In genomic region chr1:18978706-18979105, GRCh38 we compare ENCODE assay signal across 20 cellular contexts. TPM values are rescaled to one million over a fixed set of nuclear protein-coding genes. Genes with fewer than 3 reads are reported as not detected.
A peak's percentile ranks its signal among the peaks of the same experiment; 100 is the strongest.
DNase-seq lines count a peak whose midpoint lies in the region; ATAC-seq and TF ChIP-seq lines count a peak whose summit lies in the region.
"Had no signal": no experiment of that assay in that cellular context is flagged by ENCODE, and none has a peak within 500 bp of the region (broad histone marks: within the 10 kb centered on the region; RNA-seq: fewer than 3 reads in every experiment).

No MANE protein-coding gene starts in this region.

- H3K36me3 ChIP-seq in thyroid gland (no peaks in the 10 kb centered on the region), mucosa of descending colon (ENCODE audit: low read depth) (no peaks in the 10 kb centered on the region)
- H3K36me3 ChIP-seq: BLaER1 treated with 17β-estradiol and CSF1 and Interleukin-3, amounts not matched to agents 10 nM and 100 nM; MG63; Peyer's patch had no signal

- H3K4me3 ChIP-seq in coronary artery (no peak overlapping the region), thyroid gland (replicated peaks in 1 of 3) (no peak overlapping the region), mucosa of descending colon (no peak overlapping the region)
- H3K4me3 ChIP-seq: BLaER1 treated with 17β-estradiol and CSF1 and Interleukin-3, amounts not matched to agents 10 nM and 100 nM; K562; MG63; Peyer's patch had no signal

- DNase-seq in activated T-cell treated with anti-CD3 and anti-CD28 coated beads, Interleukin-2, amount 50 U/mL, for 24 hours: peak; percentile 2
- DNase-seq in activated T-cell treated with anti-CD3 and anti-CD28 coated beads, Interleukin-2, amount 50 U/mL, for 48 hours: no peak
- peak; percentile 21 for DNase-seq in coronary artery (ENCODE audit: low spot score)
- peak; percentile 54 for DNase-seq in myocyte (ENCODE audit: low read depth)
- peak; percentile 73 to 84 for DNase-seq in thyroid gland
- no peak for DNase-seq in mucosa of descending colon
- no peak for DNase-seq in T-helper 17 cell
- DNase-seq: 8988T; Caco-2; CD4-positive, alpha-beta memory T cell; DMS 273 treated with DMSO at 0.1 percent for 48 hours; HFFc6; MG63; NCI-H1417 treated with DMSO at 0.1 percent for 48 hours; NCI-H187; NCI-H446 had no signal

- TF ChIP-seq POLR2A in thyroid gland (IDR thresholded peaks at IDR 0.05): no peak

- no peak overlapping the region for H3K4me3 Mint-ChIP-seq in activated T-cell treated with anti-CD3 and anti-CD28 coated beads, Interleukin-2, amount 50 U/mL, for 24 hours
- H3K4me3 Mint-ChIP-seq in T-helper 17 cell: no peak overlapping the region
- H3K4me3 Mint-ChIP-seq: CD4-positive, alpha-beta memory T cell; HFFc6 had no signal

- H3K9me3 ChIP-seq in thyroid gland: no peaks in the 10 kb centered on the region
- H3K9me3 ChIP-seq in mucosa of descending colon: no peaks in the 10 kb centered on the region
- H3K9me3 ChIP-seq in T-helper 17 cell (ENCODE audit: control insufficient read depth, low read length, poor library complexity, severe bottlenecking): no peaks in the 10 kb centered on the region
- H3K9me3 ChIP-seq: Caco-2, Peyer's patch had no signal

- H3K27ac ChIP-seq in coronary artery (no peak overlapping the region), thyroid gland (peak overlapping the region in 2 of 3 donors; percentile 29 to 67)
- H3K27ac ChIP-seq: BLaER1 treated with 17β-estradiol and CSF1 and Interleukin-3, amounts not matched to agents 10 nM and 100 nM; Peyer's patch had no signal

- no peaks in the 10 kb centered on the region for H3K36me3 Mint-ChIP-seq in activated T-cell treated with anti-CD3 and anti-CD28 coated beads, Interleukin-2, amount 50 U/mL, for 24 hours (ENCODE audit: low read depth)
- peaks cover 5% of the 10 kb centered on the region for H3K36me3 Mint-ChIP-seq in T-helper 17 cell (ENCODE audit: low read depth)

- no peaks in the 10 kb centered on the region for H3K27me3 ChIP-seq in thyroid gland
- H3K27me3 ChIP-seq: BLaER1 treated with 17β-estradiol and CSF1 and Interleukin-3, amounts not matched to agents 10 nM and 100 nM; MG63; Peyer's patch had no signal

- H3K27me3 Mint-ChIP-seq in activated T-cell treated with anti-CD3 and anti-CD28 coated beads, Interleukin-2, amount 50 U/mL, for 24 hours: peaks cover 23% of the 10 kb centered on the region
- peaks cover 25% of the 10 kb centered on the region for H3K27me3 Mint-ChIP-seq in T-helper 17 cell

- peaks cover 5% of the 10 kb centered on the region for H3K4me1 Mint-ChIP-seq in activated T-cell treated with anti-CD3 and anti-CD28 coated beads, Interleukin-2, amount 50 U/mL, for 24 hours (ENCODE audit: low read depth)
- H3K4me1 Mint-ChIP-seq in T-helper 17 cell: peaks cover 2% of the 10 kb centered on the region
- H3K4me1 Mint-ChIP-seq: CD4-positive, alpha-beta memory T cell had no signal

- WGBS in thyroid gland, 2 donors: 13 to 19% methylated on average over 2 of the region's 2 CpGs

- no peak for ATAC-seq in activated CD4-positive, CD25-positive, alpha-beta regulatory T cell treated with anti-CD3 and anti-CD28 coated beads, Interleukin-2, amount 50 U/mL, for 24 hours
- ATAC-seq in mucosa of descending colon (no peak), T-helper 17 cell (no peak)
- ATAC-seq: K562 had no signal

- intact Hi-C loops in thyroid gland (cut with DNase I) (loop anchor here (10.0 kb wide), 1 partner anchor 106 kb away; no protein-coding TSS in a partner anchor), mucosa of descending colon (cut with DNase I, micrococcal nuclease) (no loop called here)

- no peak overlapping the region for H3K27ac Mint-ChIP-seq in activated T-cell treated with anti-CD3 and anti-CD28 coated beads, Interleukin-2, amount 50 U/mL, for 24 hours
- no peak overlapping the region for H3K27ac Mint-ChIP-seq in T-helper 17 cell
- H3K27ac Mint-ChIP-seq: HFFc6 had no signal

- no peak for TF ChIP-seq CTCF in coronary artery (IDR thresholded peaks at IDR 0.05)
- TF ChIP-seq CTCF in thyroid gland (IDR thresholded peaks at IDR 0.05): no peak
- TF ChIP-seq CTCF in mucosa of descending colon (IDR thresholded peaks at IDR 0.05): no peak

- H3K9me3 Mint-ChIP-seq in activated T-cell treated with anti-CD3 and anti-CD28 coated beads, Interleukin-2, amount 50 U/mL, for 24 hours: peaks cover 16% of the 10 kb centered on the region

- H3K4me1 ChIP-seq in thyroid gland (peaks cover 9 to 17% of the 10 kb centered on the region in 2 donors), mucosa of descending colon (ENCODE audit: low read depth) (no peaks in the 10 kb centered on the region)
- H3K4me1 ChIP-seq: Caco-2, Peyer's patch had no signal

RNA-seq across cellular contexts. Expression of gene IFFO2, which starts 22.2 kb away (rescaled TPM):
- total RNA-seq in myocyte: 12.4 and 16.2 TPM in 2 replicates
- polyA plus RNA-seq in myocyte (2012): 41.3 TPM
- 10 to 100 TPM in 3 of 4 donors, 1 to 10 TPM in 1; 7.2 to 11.3 (median 10.1) TPM for total RNA-seq in thyroid gland
- 10 to 100 TPM; 13.1 to 19.0 (median 15.5) TPM for total RNA-seq in mucosa of descending colon
- 100 to 1,000 TPM in 1 of 2 donors, 10 to 100 TPM in 1; 99.8 to 119 TPM for total RNA-seq in T-helper 17 cell

Comparison
In these comparisons a context has a peak if more than half of its experiments do, and no peak if none do; other contexts are left out.
1. DNase-seq: peak in activated T-cell treated with anti-CD3 and anti-CD28 coated beads, Interleukin-2, amount 50 U/mL, for 24 hours (single experiment), coronary artery (single experiment), myocyte (single experiment) and thyroid gland (2 of 2); none in activated T-cell treated with anti-CD3 and anti-CD28 coated beads, Interleukin-2, amount 50 U/mL, for 48 hours (0 of 2), mucosa of descending colon (0 of 3) and T-helper 17 cell (0 of 3).
2. H3K27ac ChIP-seq: peak in thyroid gland (2 of 3); none in coronary artery (0 of 2).